9 cellular contexts compared by ENCODE assay signal in the genomic region with DNA sequence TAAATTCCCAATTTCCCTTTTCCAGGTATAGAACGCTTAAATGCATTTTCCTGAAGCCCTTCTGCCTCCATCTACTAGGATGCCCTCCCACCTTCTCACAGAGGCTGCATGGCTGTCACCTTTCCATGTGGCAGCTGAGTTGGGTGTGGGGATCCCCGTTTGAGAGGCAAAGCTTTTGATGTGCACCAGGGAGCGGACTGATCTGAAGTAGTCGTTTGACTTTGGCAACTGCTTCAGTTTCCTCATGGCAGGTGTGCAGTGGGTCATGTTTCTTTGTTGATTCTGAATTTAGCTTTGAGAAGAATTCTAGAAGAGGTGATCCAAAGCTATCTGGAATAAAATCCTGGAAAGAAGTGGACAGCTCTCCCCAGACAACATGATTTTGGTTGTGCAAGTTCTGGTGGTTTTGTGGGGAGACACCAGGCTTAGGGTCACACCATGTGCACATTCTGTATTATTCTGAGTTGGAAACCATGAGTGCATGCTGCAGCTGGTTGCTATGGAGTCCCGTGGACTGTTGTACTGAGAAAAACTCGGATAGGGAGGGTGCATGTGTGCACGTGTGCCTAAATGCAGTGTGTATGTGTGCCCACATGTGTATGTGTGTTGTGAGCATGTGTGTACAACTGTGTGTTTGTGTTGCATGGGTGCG.
DNase-seq lines count a peak whose midpoint lies in the region; ATAC-seq lines count a peak whose summit lies in the region.
"Had no signal": no experiment of that assay in that cellular context is flagged by ENCODE, and none has a peak within 500 bp of the region (broad histone marks: within the 10 kb centered on the region; RNA-seq: fewer than 3 reads in every experiment).

No MANE protein-coding gene starts in this region.

- DNase-seq in COLO668 (lab: John Stamatoyannopoulos, UW; ENCODE audit: unreplicated experiment) = peak; percentile 76
- peak; percentile 44 for DNase-seq in NCI-H1105 (lab: John Stamatoyannopoulos, UW)
- DNase-seq in SHP77 (lab: John Stamatoyannopoulos, UW) = peak; percentile 67 to 75
- peak; percentile 30 for DNase-seq in myocyte (ENCODE audit: low read depth)
- no peak for DNase-seq in SW480 (ENCODE audit: low spot score)
- DNase-seq in HT-29 (ENCODE audit: low spot score) = no peak
- DNase-seq: activated gamma-delta T cell treated with Interleukin-2 at 50 U/mL for 16 hours had no signal

- ATAC-seq in GM19397 (IDR thresholded peaks at IDR 0.05; ENCODE audit: unreplicated experiment) = no peak
- ATAC-seq in HG03354 (IDR thresholded peaks at IDR 0.05; ENCODE audit: poor library complexity, severe bottlenecking, unreplicated experiment) = no peak

Comparison
In these comparisons a context has a peak if more than half of its experiments do, and no peak if none do; other contexts are left out.
1. DNase-seq: peak in COLO668 (single experiment), NCI-H1105 (single experiment), SHP77 (2 of 2) and myocyte (single experiment); none in SW480 (single experiment) and HT-29 (single experiment).